Comparison of ENCODE assay signal across 6 cellular contexts in genomic region chr19:54188224-54188871, GRCh38. TPM values are rescaled to one million over a fixed set of nuclear protein-coding genes. Genes with fewer than 3 reads are reported as not detected.
DNase-seq lines count a peak whose midpoint lies in the region; ATAC-seq, FAIRE-seq and TF ChIP-seq lines count a peak whose summit lies in the region.

No MANE protein-coding gene starts in this region.

- peak overlapping the region; percentile 80 for H3K4me3 Mint-ChIP-seq in activated CD8-positive, alpha-beta memory T cell treated with anti-CD3 and anti-CD28 coated beads, Interleukin-2, amount 10 ng/mL, durations not matched to agents 7 days and 5 days
- H3K4me3 Mint-ChIP-seq in activated naive CD8-positive, alpha-beta T cell treated with anti-CD3 and anti-CD28 coated beads for 36 hours: peak overlapping the region; percentile 87

- H3K27me3 ChIP-seq in mononuclear cell (ENCODE audit: insufficient read depth, low read length): no peaks in the 10 kb centered on the region

- no peaks in the 10 kb centered on the region for H3K9me3 Mint-ChIP-seq in activated CD8-positive, alpha-beta memory T cell treated with anti-CD3 and anti-CD28 coated beads, Interleukin-2, amount 10 ng/mL, durations not matched to agents 7 days and 5 days (ENCODE audit: low read depth)
- no peaks in the 10 kb centered on the region for H3K9me3 Mint-ChIP-seq in activated naive CD8-positive, alpha-beta T cell treated with anti-CD3 and anti-CD28 coated beads for 36 hours

- H3K4me1 ChIP-seq in mononuclear cell (ENCODE audit: insufficient read depth, low read length): peaks cover 37% of the 10 kb centered on the region

- no peak for FAIRE-seq in GM12891 (lab: Jason Lieb, UNC)

- H3K4me3 ChIP-seq in mononuclear cell (ENCODE audit: low read length): peak overlapping the region; percentile 78

- no peak for TF ChIP-seq POLR2A in GM12891 (IDR thresholded peaks at IDR 0.05; ENCODE audit: low read depth, low read length)

- DNase-seq in activated CD8-positive, alpha-beta memory T cell treated with anti-CD3 and anti-CD28 coated beads, Interleukin-2, amount 10 ng/mL, durations not matched to agents 7 days and 5 days: peak; percentile 79
- no peak for DNase-seq in activated CD8-positive, alpha-beta memory T cell treated with anti-CD3 and anti-CD28 coated beads for 24 hours
- DNase-seq in activated naive CD8-positive, alpha-beta T cell treated with anti-CD3 and anti-CD28 coated beads for 36 hours: peak; percentile 42
- DNase-seq in GM12891 (ENCODE audit: insufficient read length, low spot score): no peak
- no peak for DNase-seq in NCI-H2171 (lab: John Stamatoyannopoulos, UW)

- CTCF ChIA-PET in activated CD8-positive, alpha-beta memory T cell treated with anti-CD3 and anti-CD28 coated beads, Interleukin-2, amount 10 ng/mL, durations not matched to agents 7 days and 5 days (lab: Charles Lee): interaction anchor here (1.3 to 5.1 kb wide), 10 partner anchors 12 to 78 kb away, joined by 3 to 33 read pairs (median 8); partner anchors contain the start of genes CNOT3, LENG1, PRPF31 and RPS9

- ATAC-seq in activated CD8-positive, alpha-beta memory T cell treated with anti-CD3 and anti-CD28 coated beads, Interleukin-2, amount 10 ng/mL, durations not matched to agents 7 days and 5 days: no peak

- peaks cover 16% of the 10 kb centered on the region for H3K36me3 Mint-ChIP-seq in activated CD8-positive, alpha-beta memory T cell treated with anti-CD3 and anti-CD28 coated beads, Interleukin-2, amount 10 ng/mL, durations not matched to agents 7 days and 5 days
- H3K36me3 Mint-ChIP-seq in activated naive CD8-positive, alpha-beta T cell treated with anti-CD3 and anti-CD28 coated beads for 36 hours: peaks cover 25% of the 10 kb centered on the region

- no peaks in the 10 kb centered on the region for H3K9me3 ChIP-seq in mononuclear cell (ENCODE audit: low read depth, low read length)

- H3K4me1 Mint-ChIP-seq in activated CD8-positive, alpha-beta memory T cell treated with anti-CD3 and anti-CD28 coated beads, Interleukin-2, amount 10 ng/mL, durations not matched to agents 7 days and 5 days: peaks cover 37% of the 10 kb centered on the region
- peaks cover 20% of the 10 kb centered on the region for H3K4me1 Mint-ChIP-seq in activated naive CD8-positive, alpha-beta T cell treated with anti-CD3 and anti-CD28 coated beads for 36 hours

- H3K27ac Mint-ChIP-seq in activated CD8-positive, alpha-beta memory T cell treated with anti-CD3 and anti-CD28 coated beads, Interleukin-2, amount 10 ng/mL, durations not matched to agents 7 days and 5 days: peak overlapping the region; percentile 83
- H3K27ac Mint-ChIP-seq in activated naive CD8-positive, alpha-beta T cell treated with anti-CD3 and anti-CD28 coated beads for 36 hours: peak overlapping the region; percentile 86

- no peaks in the 10 kb centered on the region for H3K27me3 Mint-ChIP-seq in activated CD8-positive, alpha-beta memory T cell treated with anti-CD3 and anti-CD28 coated beads, Interleukin-2, amount 10 ng/mL, durations not matched to agents 7 days and 5 days
- H3K27me3 Mint-ChIP-seq in activated naive CD8-positive, alpha-beta T cell treated with anti-CD3 and anti-CD28 coated beads for 36 hours: no peaks in the 10 kb centered on the region

TF ChIP-seq in GM12891, 5 proteins besides CTCF, POLR2A, EP300 and RAD21:
- TF ChIP-seq SPI1 (IDR thresholded peaks at IDR 0.05; ENCODE audit: low read depth, low read length) (no peak), TAF1 (IDR thresholded peaks at IDR 0.05; ENCODE audit: low read depth, low read length) (no peak), POLR2AphosphoS5 (IDR thresholded peaks at IDR 0.05; ENCODE audit: low read depth, low read length) (no peak), PAX5 (IDR thresholded peaks at IDR 0.05; ENCODE audit: insufficient read depth, low read length, severe bottlenecking) (no peak), POU2F2 (IDR thresholded peaks at IDR 0.05; ENCODE audit: low read depth, low read length) (no peak)
TF ChIP-seq in GM12891: peak in this region for 0.

RNA-seq across cellular contexts. Expression of gene MBOAT7, which starts 1.0 kb away (rescaled TPM):
- 10 to 100 TPM; 54.7 to 76.3 TPM for total RNA-seq in activated CD8-positive, alpha-beta memory T cell treated with anti-CD3 and anti-CD28 coated beads, Interleukin-2, amount 10 ng/mL, durations not matched to agents 7 days and 5 days
- 10 to 100 TPM; 57.0 to 57.1 TPM for total RNA-seq in activated naive CD8-positive, alpha-beta T cell treated with anti-CD3 and anti-CD28 coated beads for 36 hours
- 30.3 TPM for total RNA-seq in mononuclear cell
- polyA plus RNA-seq in GM12891 (2012; ENCODE audit: low read depth, missing spikeins): 29.5 TPM

RNA-seq across cellular contexts. Expression of gene TSEN34, which starts 2.8 kb away (rescaled TPM):
- 10 to 100 TPM; 11.4 to 13.5 TPM for total RNA-seq in activated CD8-positive, alpha-beta memory T cell treated with anti-CD3 and anti-CD28 coated beads, Interleukin-2, amount 10 ng/mL, durations not matched to agents 7 days and 5 days
- 10 to 100 TPM; 15.5 to 16.4 TPM for total RNA-seq in activated naive CD8-positive, alpha-beta T cell treated with anti-CD3 and anti-CD28 coated beads for 36 hours
- total RNA-seq in mononuclear cell: 15.5 TPM
- polyA plus RNA-seq in GM12891 (2012; ENCODE audit: low read depth, missing spikeins): 13.9 TPM

RNA-seq across cellular contexts. Expression of gene RPS9, which starts 12.3 kb away (rescaled TPM):
- 1,000 to 10,000 TPM; 1,212 to 1,220 TPM for total RNA-seq in activated CD8-positive, alpha-beta memory T cell treated with anti-CD3 and anti-CD28 coated beads, Interleukin-2, amount 10 ng/mL, durations not matched to agents 7 days and 5 days
- 1,000 to 10,000 TPM; 1,783 to 1,787 TPM for total RNA-seq in activated naive CD8-positive, alpha-beta T cell treated with anti-CD3 and anti-CD28 coated beads for 36 hours
- 2,589 TPM for total RNA-seq in mononuclear cell
- 4,709 TPM for polyA plus RNA-seq in GM12891 (2012; ENCODE audit: low read depth, missing spikeins)

RNA-seq across cellular contexts. Expression of gene TMC4, which starts 15.4 kb away (rescaled TPM):
- 1 to 10 TPM in 1 of 2 experiments, under 1 TPM in 1; 0.89 to 1.3 TPM for total RNA-seq in activated CD8-positive, alpha-beta memory T cell treated with anti-CD3 and anti-CD28 coated beads, Interleukin-2, amount 10 ng/mL, durations not matched to agents 7 days and 5 days
- not detected for total RNA-seq in activated naive CD8-positive, alpha-beta T cell treated with anti-CD3 and anti-CD28 coated beads for 36 hours
- 0.31 TPM for total RNA-seq in mononuclear cell
- polyA plus RNA-seq in GM12891 (2012; ENCODE audit: low read depth, missing spikeins): 0.68 TPM

RNA-seq across cellular contexts. Expression of gene LENG1, which starts 28.8 kb away (rescaled TPM):
- 1 to 10 TPM; 8.0 to 8.6 TPM for total RNA-seq in activated CD8-positive, alpha-beta memory T cell treated with anti-CD3 and anti-CD28 coated beads, Interleukin-2, amount 10 ng/mL, durations not matched to agents 7 days and 5 days
- 1 to 10 TPM; 3.2 to 4.1 TPM for total RNA-seq in activated naive CD8-positive, alpha-beta T cell treated with anti-CD3 and anti-CD28 coated beads for 36 hours
- 11.9 TPM for total RNA-seq in mononuclear cell
- 5.9 TPM for polyA plus RNA-seq in GM12891 (2012; ENCODE audit: low read depth, missing spikeins)

Comparison
In these comparisons a context has a peak if more than half of its experiments do, and no peak if none do; other contexts are left out.
1. DNase-seq: peak in activated CD8-positive, alpha-beta memory T cell treated with anti-CD3 and anti-CD28 coated beads, Interleukin-2, amount 10 ng/mL, durations not matched to agents 7 days and 5 days (single experiment) and activated naive CD8-positive, alpha-beta T cell treated with anti-CD3 and anti-CD28 coated beads for 36 hours (single experiment); none in activated CD8-positive, alpha-beta memory T cell treated with anti-CD3 and anti-CD28 coated beads for 24 hours (single experiment), GM12891 (single experiment) and NCI-H2171 (single experiment).